In genomic region chr14:98913967-98914620, GRCh38 we compare ENCODE assay signal across 19 cellular contexts.
DNase-seq lines count a peak whose midpoint lies in the region; ATAC-seq and TF ChIP-seq lines count a peak whose summit lies in the region.
"Had no signal": no experiment of that assay in that cellular context is flagged by ENCODE, and none has a peak within 500 bp of the region (broad histone marks: within the 10 kb centered on the region; RNA-seq: fewer than 3 reads in every experiment).

No MANE protein-coding gene starts in this region.

- DNase-seq in activated naive CD8-positive, alpha-beta T cell treated with anti-CD3 and anti-CD28 coated beads, Interleukin-2, amount 10 ng/mL, durations not matched to agents 7 days and 5 days, result no peak
- no peak for DNase-seq in activated naive CD8-positive, alpha-beta T cell treated with anti-CD3 and anti-CD28 coated beads for 36 hours
- DNase-seq in neural crest cell (ENCODE audit: low read depth, low spot score) (no peak), lower lobe of right lung (no peak), NOMO-1 (lab: John Stamatoyannopoulos, UW; ENCODE audit: unreplicated experiment in 2 of 2) (no peak)
- DNase-seq: 8988T, DND-41, GDM1, MG63, NCI-H1105, NCI-H187, NCI-H748 treated with DMSO at 0.1 percent for 48 hours, PC-9 had no signal

- POLR2A ChIA-PET in activated naive CD8-positive, alpha-beta T cell treated with anti-CD3 and anti-CD28 coated beads, Interleukin-2, amount 10 ng/mL, durations not matched to agents 7 days and 5 days (lab: Charles Lee), result interaction anchor here (1.2 kb wide), 1 partner anchor 46 kb away, joined by 3 read pairs; no protein-coding TSS in a partner anchor

- no peak overlapping the region for H3K4me3 Mint-ChIP-seq in activated naive CD8-positive, alpha-beta T cell treated with anti-CD3 and anti-CD28 coated beads, Interleukin-2, amount 10 ng/mL, durations not matched to agents 7 days and 5 days
- no peak overlapping the region for H3K4me3 Mint-ChIP-seq in activated naive CD8-positive, alpha-beta T cell treated with anti-CD3 and anti-CD28 coated beads for 36 hours
- H3K4me3 Mint-ChIP-seq in brain, result no peak overlapping the region
- H3K4me3 Mint-ChIP-seq in neural crest cell, result peak overlapping the region; percentile 8

- H3K4me3 ChIP-seq in lower lobe of right lung, result no peak overlapping the region
- H3K4me3 ChIP-seq: MG63, PC-9, SK-N-MC had no signal

- no peaks in the 10 kb centered on the region for H3K9me3 Mint-ChIP-seq in activated naive CD8-positive, alpha-beta T cell treated with anti-CD3 and anti-CD28 coated beads, Interleukin-2, amount 10 ng/mL, durations not matched to agents 7 days and 5 days
- H3K9me3 Mint-ChIP-seq in activated naive CD8-positive, alpha-beta T cell treated with anti-CD3 and anti-CD28 coated beads for 36 hours, result no peaks in the 10 kb centered on the region
- H3K9me3 Mint-ChIP-seq in brain, result no peaks in the 10 kb centered on the region
- H3K9me3 Mint-ChIP-seq in neural crest cell, result no peaks in the 10 kb centered on the region

- H3K27me3 ChIP-seq in lower lobe of right lung (ENCODE audit: low read depth), result no peaks in the 10 kb centered on the region
- H3K27me3 ChIP-seq: MG63 had no signal

- no peak for TF ChIP-seq CTCF in brain (conservative IDR thresholded peaks at IDR 0.05)
- no peak for TF ChIP-seq CTCF in neural crest cell (conservative IDR thresholded peaks at IDR 0.05)
- TF ChIP-seq CTCF in lower lobe of right lung (IDR thresholded peaks at IDR 0.05), result no peak

- peaks cover 3% of the 10 kb centered on the region for H3K27me3 Mint-ChIP-seq in activated naive CD8-positive, alpha-beta T cell treated with anti-CD3 and anti-CD28 coated beads, Interleukin-2, amount 10 ng/mL, durations not matched to agents 7 days and 5 days
- H3K27me3 Mint-ChIP-seq in activated naive CD8-positive, alpha-beta T cell treated with anti-CD3 and anti-CD28 coated beads for 36 hours, result no peaks in the 10 kb centered on the region
- H3K27me3 Mint-ChIP-seq in brain (peaks cover 9% of the 10 kb centered on the region), neural crest cell (ENCODE audit: low read depth) (peaks cover 8% of the 10 kb centered on the region)

- no peak overlapping the region for H3K27ac ChIP-seq in lower lobe of right lung
- H3K27ac ChIP-seq: C4-2B, KMS-11, PC-9, SK-N-MC had no signal

- intact Hi-C loops in lower lobe of right lung (cut with DNase I), result no loop called here

- ATAC-seq in activated naive CD8-positive, alpha-beta T cell treated with anti-CD3 and anti-CD28 coated beads, Interleukin-2, amount 10 ng/mL, durations not matched to agents 7 days and 5 days (ENCODE audit: low read depth), result no peak
- ATAC-seq in lower lobe of right lung, result no peak
- no peak for ATAC-seq in HG03457 (IDR thresholded peaks at IDR 0.05; ENCODE audit: unreplicated experiment)
- ATAC-seq in HG03442 (IDR thresholded peaks at IDR 0.05; ENCODE audit: unreplicated experiment), result no peak

- no peaks in the 10 kb centered on the region for H3K9me3 ChIP-seq in lower lobe of right lung
- H3K9me3 ChIP-seq: MG63 had no signal

- H3K4me1 Mint-ChIP-seq in activated naive CD8-positive, alpha-beta T cell treated with anti-CD3 and anti-CD28 coated beads, Interleukin-2, amount 10 ng/mL, durations not matched to agents 7 days and 5 days, result peaks cover 25% of the 10 kb centered on the region
- H3K4me1 Mint-ChIP-seq in activated naive CD8-positive, alpha-beta T cell treated with anti-CD3 and anti-CD28 coated beads for 36 hours, result peaks cover 26% of the 10 kb centered on the region
- H3K4me1 Mint-ChIP-seq in brain, result peaks cover 84% of the 10 kb centered on the region
- H3K4me1 Mint-ChIP-seq in neural crest cell, result peaks cover 54% of the 10 kb centered on the region

- H3K36me3 ChIP-seq in lower lobe of right lung, result no peaks in the 10 kb centered on the region
- H3K36me3 ChIP-seq: MG63 had no signal

- H3K27ac Mint-ChIP-seq in activated naive CD8-positive, alpha-beta T cell treated with anti-CD3 and anti-CD28 coated beads, Interleukin-2, amount 10 ng/mL, durations not matched to agents 7 days and 5 days, result peak overlapping the region; percentile 76
- no peak overlapping the region for H3K27ac Mint-ChIP-seq in activated naive CD8-positive, alpha-beta T cell treated with anti-CD3 and anti-CD28 coated beads for 36 hours
- H3K27ac Mint-ChIP-seq in brain (peak overlapping the region in 3 of 5 experiments; percentile 1 to 77 (median 37)), neural crest cell (ENCODE audit: unreplicated experiment) (peak overlapping the region; percentile 14)

- H3K4me1 ChIP-seq in lower lobe of right lung, result no peaks in the 10 kb centered on the region

- no peaks in the 10 kb centered on the region for H3K36me3 Mint-ChIP-seq in activated naive CD8-positive, alpha-beta T cell treated with anti-CD3 and anti-CD28 coated beads, Interleukin-2, amount 10 ng/mL, durations not matched to agents 7 days and 5 days
- H3K36me3 Mint-ChIP-seq in activated naive CD8-positive, alpha-beta T cell treated with anti-CD3 and anti-CD28 coated beads for 36 hours, result no peaks in the 10 kb centered on the region
- H3K36me3 Mint-ChIP-seq in brain (no peaks in the 10 kb centered on the region), neural crest cell (ENCODE audit: low read depth) (no peaks in the 10 kb centered on the region)
